ENCODE assay signal across 1 cellular context in the genomic region with DNA sequence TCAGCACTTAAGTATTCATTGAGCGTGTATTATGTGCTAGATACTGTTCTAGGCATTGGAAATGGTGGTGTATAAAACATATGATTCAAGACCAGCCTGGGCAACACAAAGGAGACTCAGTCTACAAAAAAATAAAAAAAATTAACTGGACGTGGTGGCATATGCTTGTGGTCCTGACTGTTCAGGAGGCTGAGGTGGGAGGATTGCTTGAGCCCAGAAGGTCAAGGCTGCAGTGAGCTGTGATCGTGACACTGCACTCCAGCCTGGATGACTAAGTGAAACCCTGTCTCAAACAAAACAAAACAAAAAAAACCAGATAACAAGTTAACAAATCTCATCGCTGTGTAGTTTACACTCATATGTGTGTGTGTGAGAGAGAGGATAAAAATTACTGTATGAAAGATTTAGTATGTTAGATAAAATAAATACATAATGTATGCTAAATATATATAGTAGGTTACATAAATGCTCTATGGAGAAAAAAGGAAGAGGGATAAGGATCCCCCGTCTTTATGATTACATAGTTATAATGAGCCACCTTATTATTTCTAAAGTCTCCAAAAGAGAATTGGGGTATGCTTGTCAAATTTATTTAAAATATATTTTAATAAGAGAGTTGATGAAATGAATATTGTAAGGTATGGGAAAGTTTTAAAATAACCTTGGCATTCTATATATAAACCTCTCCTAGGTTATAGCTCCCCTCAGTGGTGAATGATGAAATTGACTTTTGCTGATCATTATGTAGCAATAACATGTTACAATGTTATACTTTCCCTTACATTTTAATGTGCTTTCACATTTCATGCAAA.
A peak's percentile ranks its signal among the peaks of the same experiment; 100 is the strongest.
TF ChIP-seq lines count a peak whose summit lies in the region.

No MANE protein-coding gene starts in this region.

TF ChIP-seq in HepG2, 621 proteins besides CTCF, POLR2A, EP300 and RAD21 (continued from another document):
- TF ChIP-seq, protein P1, sequence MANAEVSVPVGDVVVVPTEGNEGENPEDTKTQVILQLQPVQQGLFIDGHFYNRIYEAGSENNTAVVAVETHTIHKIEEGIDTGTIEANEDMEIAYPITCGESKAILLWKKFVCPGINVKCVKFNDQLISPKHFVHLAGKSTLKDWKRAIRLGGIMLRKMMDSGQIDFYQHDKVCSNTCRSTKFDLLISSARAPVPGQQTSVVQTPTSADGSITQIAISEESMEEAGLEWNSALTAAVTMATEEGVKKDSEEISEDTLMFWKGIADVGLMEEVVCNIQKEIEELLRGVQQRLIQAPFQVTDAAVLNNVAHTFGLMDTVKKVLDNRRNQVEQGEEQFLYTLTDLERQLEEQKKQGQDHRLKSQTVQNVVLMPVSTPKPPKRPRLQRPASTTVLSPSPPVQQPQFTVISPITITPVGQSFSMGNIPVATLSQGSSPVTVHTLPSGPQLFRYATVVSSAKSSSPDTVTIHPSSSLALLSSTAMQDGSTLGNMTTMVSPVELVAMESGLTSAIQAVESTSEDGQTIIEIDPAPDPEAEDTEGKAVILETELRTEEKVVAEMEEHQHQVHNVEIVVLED (CRISPR knock-in tag; IDR thresholded peaks at IDR 0.05; ENCODE audit: borderline replicate concordance) = no peak
- no peak for TF ChIP-seq ZFP62 (CRISPR knock-in tag; IDR thresholded peaks at IDR 0.05)
- TF ChIP-seq ZNF282 (IDR thresholded peaks at IDR 0.05; ENCODE audit: partially characterized antibody) = no peak
- no peak for TF ChIP-seq ZSCAN31 (CRISPR knock-in tag; IDR thresholded peaks at IDR 0.05; ENCODE audit: low read depth)
- no peak for TF ChIP-seq CHCHD3 (CRISPR knock-in tag; IDR thresholded peaks at IDR 0.05)
- no peak for TF ChIP-seq ZNF552 (CRISPR knock-in tag; IDR thresholded peaks at IDR 0.05; ENCODE audit: borderline replicate concordance)
- TF ChIP-seq, protein P2, sequence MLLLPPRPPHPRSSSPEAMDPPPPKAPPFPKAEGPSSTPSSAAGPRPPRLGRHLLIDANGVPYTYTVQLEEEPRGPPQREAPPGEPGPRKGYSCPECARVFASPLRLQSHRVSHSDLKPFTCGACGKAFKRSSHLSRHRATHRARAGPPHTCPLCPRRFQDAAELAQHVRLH (CRISPR knock-in tag; IDR thresholded peaks at IDR 0.05; ENCODE audit: borderline replicate concordance, low read depth) = 0 out of 2 replicates have a peak, but pooled peaks have one; percentile 58
- TF ChIP-seq, protein P3, sequence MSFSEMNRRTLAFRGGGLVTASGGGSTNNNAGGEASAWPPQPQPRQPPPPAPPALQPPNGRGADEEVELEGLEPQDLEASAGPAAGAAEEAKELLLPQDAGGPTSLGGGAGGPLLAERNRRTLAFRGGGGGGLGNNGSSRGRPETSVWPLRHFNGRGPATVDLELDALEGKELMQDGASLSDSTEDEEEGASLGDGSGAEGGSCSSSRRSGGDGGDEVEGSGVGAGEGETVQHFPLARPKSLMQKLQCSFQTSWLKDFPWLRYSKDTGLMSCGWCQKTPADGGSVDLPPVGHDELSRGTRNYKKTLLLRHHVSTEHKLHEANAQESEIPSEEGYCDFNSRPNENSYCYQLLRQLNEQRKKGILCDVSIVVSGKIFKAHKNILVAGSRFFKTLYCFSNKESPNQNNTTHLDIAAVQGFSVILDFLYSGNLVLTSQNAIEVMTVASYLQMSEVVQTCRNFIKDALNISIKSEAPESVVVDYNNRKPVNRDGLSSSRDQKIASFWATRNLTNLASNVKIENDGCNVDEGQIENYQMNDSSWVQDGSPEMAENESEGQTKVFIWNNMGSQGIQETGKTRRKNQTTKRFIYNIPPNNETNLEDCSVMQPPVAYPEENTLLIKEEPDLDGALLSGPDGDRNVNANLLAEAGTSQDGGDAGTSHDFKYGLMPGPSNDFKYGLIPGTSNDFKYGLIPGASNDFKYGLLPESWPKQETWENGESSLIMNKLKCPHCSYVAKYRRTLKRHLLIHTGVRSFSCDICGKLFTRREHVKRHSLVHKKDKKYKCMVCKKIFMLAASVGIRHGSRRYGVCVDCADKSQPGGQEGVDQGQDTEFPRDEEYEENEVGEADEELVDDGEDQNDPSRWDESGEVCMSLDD (CRISPR knock-in tag; IDR thresholded peaks at IDR 0.05; ENCODE audit: borderline replicate concordance) = no peak
- no peak for TF ChIP-seq JDP2 (CRISPR knock-in tag; IDR thresholded peaks at IDR 0.05; ENCODE audit: borderline replicate concordance)
- no peak for TF ChIP-seq HES4 (CRISPR knock-in tag; IDR thresholded peaks at IDR 0.05; ENCODE audit: borderline replicate concordance)
- no peak for TF ChIP-seq YEATS4 (CRISPR knock-in tag; IDR thresholded peaks at IDR 0.05; ENCODE audit: borderline replicate concordance)
- TF ChIP-seq MEF2D (CRISPR knock-in tag; IDR thresholded peaks at IDR 0.05) = no peak; the same call in 1 of the 2 replicates
- no peak for TF ChIP-seq KLF12 (CRISPR knock-in tag; IDR thresholded peaks at IDR 0.05; ENCODE audit: borderline replicate concordance)
- TF ChIP-seq STAT5B (CRISPR knock-in tag; IDR thresholded peaks at IDR 0.05) = no peak
- no peak for TF ChIP-seq TARDBP (CRISPR knock-in tag; IDR thresholded peaks at IDR 0.05)
- TF ChIP-seq EHMT2 (IDR thresholded peaks at IDR 0.05; ENCODE audit: borderline replicate concordance, low read depth, low read length) = no peak
- no peak for TF ChIP-seq POLR2G (IDR thresholded peaks at IDR 0.05; ENCODE audit: low read depth, low read length)
- TF ChIP-seq ZNF543 (CRISPR knock-in tag; IDR thresholded peaks at IDR 0.05) = no peak
- TF ChIP-seq, protein P4, sequence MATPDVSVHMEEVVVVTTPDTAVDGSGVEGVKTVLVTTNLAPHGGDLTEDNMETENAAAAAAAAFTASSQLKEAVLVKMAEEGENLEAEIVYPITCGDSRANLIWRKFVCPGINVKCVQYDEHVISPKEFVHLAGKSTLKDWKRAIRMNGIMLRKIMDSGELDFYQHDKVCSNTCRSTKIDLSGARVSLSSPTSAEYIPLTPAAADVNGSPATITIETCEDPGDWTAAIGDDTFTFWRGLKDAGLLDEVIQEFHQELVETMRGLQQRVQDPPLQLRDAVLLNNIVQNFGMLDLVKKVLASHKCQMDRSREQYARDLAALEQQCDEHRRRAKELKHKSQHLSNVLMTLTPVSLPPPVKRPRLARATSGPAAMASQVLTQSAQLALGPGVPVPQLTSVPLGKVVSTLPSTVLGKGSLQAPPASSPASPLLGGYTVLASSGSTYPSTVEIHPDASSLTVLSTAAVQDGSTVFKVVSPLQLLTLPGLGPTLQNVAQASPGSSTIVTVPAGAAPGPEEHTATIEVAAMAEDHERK (CRISPR knock-in tag; IDR thresholded peaks at IDR 0.05; ENCODE audit: low read depth) = no peak; the same call in 1 of the 2 replicates
- TF ChIP-seq ZNF7 (CRISPR knock-in tag; IDR thresholded peaks at IDR 0.05) = no peak
- no peak for TF ChIP-seq MBNL3 (CRISPR knock-in tag; conservative IDR thresholded peaks at IDR 0.05)
- TF ChIP-seq ZBTB20 (CRISPR knock-in tag; IDR thresholded peaks at IDR 0.05; ENCODE audit: borderline replicate concordance, low read depth) = peak; percentile 63; the same call in 1 of the 2 replicates
- no peak for TF ChIP-seq TMF1 (CRISPR knock-in tag; IDR thresholded peaks at IDR 0.05; ENCODE audit: low read depth)
- no peak for TF ChIP-seq ZNF12 (CRISPR knock-in tag; IDR thresholded peaks at IDR 0.05)
- TF ChIP-seq ZSCAN30 (CRISPR knock-in tag; IDR thresholded peaks at IDR 0.05) = no peak
- TF ChIP-seq ZMAT3 (CRISPR knock-in tag; conservative IDR thresholded peaks at IDR 0.05) = no peak
- TF ChIP-seq RFX1 (IDR thresholded peaks at IDR 0.05) = no peak
- TF ChIP-seq TEAD2 (CRISPR knock-in tag; IDR thresholded peaks at IDR 0.05) = no peak
- TF ChIP-seq HNRNPK (IDR thresholded peaks at IDR 0.05; ENCODE audit: low read depth, low read length, poor library complexity, severe bottlenecking) = no peak
- TF ChIP-seq, protein P5, sequence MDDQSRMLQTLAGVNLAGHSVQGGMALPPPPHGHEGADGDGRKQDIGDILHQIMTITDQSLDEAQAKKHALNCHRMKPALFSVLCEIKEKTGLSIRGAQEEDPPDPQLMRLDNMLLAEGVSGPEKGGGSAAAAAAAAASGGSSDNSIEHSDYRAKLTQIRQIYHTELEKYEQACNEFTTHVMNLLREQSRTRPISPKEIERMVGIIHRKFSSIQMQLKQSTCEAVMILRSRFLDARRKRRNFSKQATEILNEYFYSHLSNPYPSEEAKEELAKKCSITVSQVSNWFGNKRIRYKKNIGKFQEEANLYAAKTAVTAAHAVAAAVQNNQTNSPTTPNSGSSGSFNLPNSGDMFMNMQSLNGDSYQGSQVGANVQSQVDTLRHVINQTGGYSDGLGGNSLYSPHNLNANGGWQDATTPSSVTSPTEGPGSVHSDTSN (CRISPR knock-in tag; IDR thresholded peaks at IDR 0.05; ENCODE audit: borderline replicate concordance) = no peak
- no peak for TF ChIP-seq ATRX (CRISPR knock-in tag; IDR thresholded peaks at IDR 0.05; ENCODE audit: borderline replicate concordance)
- TF ChIP-seq, protein P6, sequence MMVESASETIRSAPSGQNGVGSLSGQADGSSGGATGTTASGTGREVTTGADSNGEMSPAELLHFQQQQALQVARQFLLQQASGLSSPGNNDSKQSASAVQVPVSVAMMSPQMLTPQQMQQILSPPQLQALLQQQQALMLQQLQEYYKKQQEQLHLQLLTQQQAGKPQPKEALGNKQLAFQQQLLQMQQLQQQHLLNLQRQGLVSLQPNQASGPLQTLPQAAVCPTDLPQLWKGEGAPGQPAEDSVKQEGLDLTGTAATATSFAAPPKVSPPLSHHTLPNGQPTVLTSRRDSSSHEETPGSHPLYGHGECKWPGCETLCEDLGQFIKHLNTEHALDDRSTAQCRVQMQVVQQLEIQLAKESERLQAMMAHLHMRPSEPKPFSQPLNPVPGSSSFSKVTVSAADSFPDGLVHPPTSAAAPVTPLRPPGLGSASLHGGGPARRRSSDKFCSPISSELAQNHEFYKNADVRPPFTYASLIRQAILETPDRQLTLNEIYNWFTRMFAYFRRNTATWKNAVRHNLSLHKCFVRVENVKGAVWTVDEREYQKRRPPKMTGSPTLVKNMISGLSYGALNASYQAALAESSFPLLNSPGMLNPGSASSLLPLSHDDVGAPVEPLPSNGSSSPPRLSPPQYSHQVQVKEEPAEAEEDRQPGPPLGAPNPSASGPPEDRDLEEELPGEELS (CRISPR knock-in tag; IDR thresholded peaks at IDR 0.05) = peak; percentile 74
- TF ChIP-seq, protein P7, sequence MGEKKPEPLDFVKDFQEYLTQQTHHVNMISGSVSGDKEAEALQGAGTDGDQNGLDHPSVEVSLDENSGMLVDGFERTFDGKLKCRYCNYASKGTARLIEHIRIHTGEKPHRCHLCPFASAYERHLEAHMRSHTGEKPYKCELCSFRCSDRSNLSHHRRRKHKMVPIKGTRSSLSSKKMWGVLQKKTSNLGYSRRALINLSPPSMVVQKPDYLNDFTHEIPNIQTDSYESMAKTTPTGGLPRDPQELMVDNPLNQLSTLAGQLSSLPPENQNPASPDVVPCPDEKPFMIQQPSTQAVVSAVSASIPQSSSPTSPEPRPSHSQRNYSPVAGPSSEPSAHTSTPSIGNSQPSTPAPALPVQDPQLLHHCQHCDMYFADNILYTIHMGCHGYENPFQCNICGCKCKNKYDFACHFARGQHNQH (CRISPR knock-in tag; IDR thresholded peaks at IDR 0.05) = 0 out of 2 replicates have a peak, but pooled peaks have one; percentile 43
- TF ChIP-seq, protein P8, sequence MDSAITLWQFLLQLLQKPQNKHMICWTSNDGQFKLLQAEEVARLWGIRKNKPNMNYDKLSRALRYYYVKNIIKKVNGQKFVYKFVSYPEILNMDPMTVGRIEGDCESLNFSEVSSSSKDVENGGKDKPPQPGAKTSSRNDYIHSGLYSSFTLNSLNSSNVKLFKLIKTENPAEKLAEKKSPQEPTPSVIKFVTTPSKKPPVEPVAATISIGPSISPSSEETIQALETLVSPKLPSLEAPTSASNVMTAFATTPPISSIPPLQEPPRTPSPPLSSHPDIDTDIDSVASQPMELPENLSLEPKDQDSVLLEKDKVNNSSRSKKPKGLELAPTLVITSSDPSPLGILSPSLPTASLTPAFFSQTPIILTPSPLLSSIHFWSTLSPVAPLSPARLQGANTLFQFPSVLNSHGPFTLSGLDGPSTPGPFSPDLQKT (CRISPR knock-in tag; IDR thresholded peaks at IDR 0.05; ENCODE audit: borderline replicate concordance) = no peak
- no peak for TF ChIP-seq ZNF709 (CRISPR knock-in tag; IDR thresholded peaks at IDR 0.05)
- no peak for TF ChIP-seq MAZ (IDR thresholded peaks at IDR 0.05; ENCODE audit: borderline replicate concordance, low read depth, low read length)
- TF ChIP-seq MAZ (CRISPR knock-in tag; IDR thresholded peaks at IDR 0.05; ENCODE audit: low read depth) = no peak
- TF ChIP-seq PHF5A (CRISPR knock-in tag; IDR thresholded peaks at IDR 0.05; ENCODE audit: low read depth, unreplicated experiment) = no peak
- no peak for TF ChIP-seq ZNF776 (CRISPR knock-in tag; IDR thresholded peaks at IDR 0.05)
- TF ChIP-seq TRIM24 (CRISPR knock-in tag; IDR thresholded peaks at IDR 0.05) = no peak
- TF ChIP-seq, protein P9, sequence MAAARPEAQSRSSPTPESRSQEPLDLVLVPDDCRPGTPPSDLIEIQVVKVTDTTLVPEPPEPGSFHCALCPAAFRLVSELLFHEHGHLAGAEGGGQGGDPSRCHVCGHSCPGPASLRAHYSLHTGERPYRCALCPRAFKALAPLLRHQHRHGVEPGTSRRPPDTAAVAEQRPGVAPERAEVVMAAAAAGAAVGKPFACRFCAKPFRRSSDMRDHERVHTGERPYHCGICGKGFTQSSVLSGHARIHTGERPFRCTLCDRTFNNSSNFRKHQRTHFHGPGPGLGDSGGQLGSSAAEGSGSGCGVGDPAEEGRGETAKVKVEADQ (CRISPR knock-in tag; IDR thresholded peaks at IDR 0.05; ENCODE audit: borderline replicate concordance) = no peak
